Comparison of ENCODE assay signal across 12 cellular contexts in the genomic region with DNA sequence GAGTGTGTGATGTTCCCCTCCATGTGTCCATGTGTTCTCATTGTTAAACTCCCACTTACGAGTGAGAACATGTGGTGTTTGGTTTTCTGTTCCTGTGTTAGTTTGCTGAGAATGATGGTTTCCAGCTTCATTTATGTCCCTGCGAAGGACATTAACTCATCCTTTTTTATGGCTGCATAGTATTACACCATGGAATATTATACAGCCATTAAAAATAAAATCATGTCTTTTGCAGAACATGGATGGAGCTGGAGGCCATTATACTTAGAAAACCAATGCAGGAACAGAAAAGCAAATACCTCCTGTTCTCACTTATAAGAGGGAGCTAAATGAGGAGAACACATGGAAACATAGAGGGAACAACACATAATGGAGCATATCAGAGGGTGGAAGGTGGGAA. TPM values are rescaled to one million over a fixed set of nuclear protein-coding genes. Genes with fewer than 3 reads are reported as not detected.
"Had no signal": no experiment of that assay in that cellular context is flagged by ENCODE, and none has a peak within 500 bp of the region (broad histone marks: within the 10 kb centered on the region; RNA-seq: fewer than 3 reads in every experiment).

No MANE protein-coding gene starts in this region.

RNA-seq across cellular contexts. Expression of gene AGTR2, which starts 46.5 kb away (rescaled TPM):
- total RNA-seq: left lobe of liver; lower leg skin; lung microvascular endothelial cell; mammary epithelial cell; mesenteric fat pad; mononuclear cell; myocyte; naive thymus-derived CD4-positive, alpha-beta T cell had no signal
- polyA plus RNA-seq: hepatocyte; immature natural killer cell; keratinocyte; liver; mammary epithelial cell; naive thymus-derived CD4-positive, alpha-beta T cell had no signal
